In the genomic region with DNA sequence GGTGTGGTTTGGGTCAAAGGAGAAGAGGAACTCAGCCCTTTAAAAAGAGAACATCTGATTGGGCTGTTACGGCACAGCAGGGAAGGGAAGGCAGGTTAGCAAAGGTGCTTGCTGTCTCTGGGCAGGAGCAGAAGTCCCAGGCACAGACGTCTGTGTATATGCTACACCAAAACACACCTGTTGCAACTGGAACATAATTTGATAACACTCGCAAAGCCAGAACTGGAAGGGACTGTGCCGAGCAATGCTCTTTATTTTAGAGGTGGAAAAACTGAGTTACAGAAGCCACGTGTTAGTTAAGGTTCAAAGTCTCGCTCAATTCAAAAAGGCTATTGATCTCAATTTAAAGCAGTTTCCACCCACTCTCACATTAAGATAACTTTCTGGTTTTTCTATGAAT, we compare ENCODE assay signal across 1 cellular context.
TF ChIP-seq lines count a peak whose summit lies in the region.

No MANE protein-coding gene starts in this region.

TF ChIP-seq in liver, 16 proteins besides CTCF, POLR2A, EP300 and RAD21 (continued from another document):
- TF ChIP-seq FOXA2 (IDR thresholded peaks at IDR 0.05): peak; percentile 23
- peak; percentile 55 for TF ChIP-seq FOXA1 (IDR thresholded peaks at IDR 0.05)
- TF ChIP-seq, protein P1, sequence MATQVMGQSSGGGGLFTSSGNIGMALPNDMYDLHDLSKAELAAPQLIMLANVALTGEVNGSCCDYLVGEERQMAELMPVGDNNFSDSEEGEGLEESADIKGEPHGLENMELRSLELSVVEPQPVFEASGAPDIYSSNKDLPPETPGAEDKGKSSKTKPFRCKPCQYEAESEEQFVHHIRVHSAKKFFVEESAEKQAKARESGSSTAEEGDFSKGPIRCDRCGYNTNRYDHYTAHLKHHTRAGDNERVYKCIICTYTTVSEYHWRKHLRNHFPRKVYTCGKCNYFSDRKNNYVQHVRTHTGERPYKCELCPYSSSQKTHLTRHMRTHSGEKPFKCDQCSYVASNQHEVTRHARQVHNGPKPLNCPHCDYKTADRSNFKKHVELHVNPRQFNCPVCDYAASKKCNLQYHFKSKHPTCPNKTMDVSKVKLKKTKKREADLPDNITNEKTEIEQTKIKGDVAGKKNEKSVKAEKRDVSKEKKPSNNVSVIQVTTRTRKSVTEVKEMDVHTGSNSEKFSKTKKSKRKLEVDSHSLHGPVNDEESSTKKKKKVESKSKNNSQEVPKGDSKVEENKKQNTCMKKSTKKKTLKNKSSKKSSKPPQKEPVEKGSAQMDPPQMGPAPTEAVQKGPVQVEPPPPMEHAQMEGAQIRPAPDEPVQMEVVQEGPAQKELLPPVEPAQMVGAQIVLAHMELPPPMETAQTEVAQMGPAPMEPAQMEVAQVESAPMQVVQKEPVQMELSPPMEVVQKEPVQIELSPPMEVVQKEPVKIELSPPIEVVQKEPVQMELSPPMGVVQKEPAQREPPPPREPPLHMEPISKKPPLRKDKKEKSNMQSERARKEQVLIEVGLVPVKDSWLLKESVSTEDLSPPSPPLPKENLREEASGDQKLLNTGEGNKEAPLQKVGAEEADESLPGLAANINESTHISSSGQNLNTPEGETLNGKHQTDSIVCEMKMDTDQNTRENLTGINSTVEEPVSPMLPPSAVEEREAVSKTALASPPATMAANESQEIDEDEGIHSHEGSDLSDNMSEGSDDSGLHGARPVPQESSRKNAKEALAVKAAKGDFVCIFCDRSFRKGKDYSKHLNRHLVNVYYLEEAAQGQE (IDR thresholded peaks at IDR 0.05): peak; percentile 86
- TF ChIP-seq, protein P2, sequence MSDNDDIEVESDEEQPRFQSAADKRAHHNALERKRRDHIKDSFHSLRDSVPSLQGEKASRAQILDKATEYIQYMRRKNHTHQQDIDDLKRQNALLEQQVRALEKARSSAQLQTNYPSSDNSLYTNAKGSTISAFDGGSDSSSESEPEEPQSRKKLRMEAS (IDR thresholded peaks at IDR 0.05): peak; percentile 80
TF ChIP-seq in liver: peak in this region for 14.
